15 cellular contexts compared by ENCODE assay signal in the genomic region with DNA sequence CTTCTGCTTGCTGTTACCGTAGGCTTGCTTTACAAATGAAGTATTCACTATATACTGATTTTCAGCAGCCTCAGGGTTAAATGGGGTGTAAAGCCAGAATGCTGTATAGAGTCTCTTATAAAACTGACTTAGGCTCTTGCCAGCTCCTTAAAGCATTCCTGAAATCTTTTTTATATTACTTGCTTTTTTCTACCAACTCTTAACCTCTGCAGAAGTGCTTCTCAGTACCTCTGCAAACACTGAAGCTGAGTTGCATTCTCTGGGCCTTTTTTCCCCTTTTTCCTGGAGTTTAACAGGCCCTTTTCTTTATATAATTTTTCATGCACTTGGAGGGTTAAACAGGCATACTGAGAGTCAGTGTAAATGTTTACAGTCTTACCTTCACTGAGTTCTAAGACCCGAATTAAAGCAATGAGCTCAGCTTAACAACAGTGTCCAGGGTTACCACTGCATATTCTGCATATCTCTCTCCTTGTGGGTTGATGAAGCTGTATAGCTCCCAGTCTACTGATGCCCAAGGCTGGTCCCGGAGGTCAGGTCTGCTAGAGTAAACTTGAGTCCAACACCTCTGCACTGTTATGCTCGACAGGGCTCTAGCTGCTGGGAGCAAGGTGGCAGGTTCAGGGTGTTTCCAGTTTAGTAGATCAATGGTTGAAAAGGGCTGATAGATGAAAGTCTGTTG. TPM values are rescaled to one million over a fixed set of nuclear protein-coding genes. Genes with fewer than 3 reads are reported as not detected.
DNase-seq lines count a peak whose midpoint lies in the region; ATAC-seq and TF ChIP-seq lines count a peak whose summit lies in the region.
"Had no signal": no experiment of that assay in that cellular context is flagged by ENCODE, and none has a peak within 500 bp of the region (broad histone marks: within the 10 kb centered on the region; RNA-seq: fewer than 3 reads in every experiment).

No MANE protein-coding gene starts in this region.

- H3K36me3 Mint-ChIP-seq in activated CD8-positive, alpha-beta memory T cell treated with anti-CD3 and anti-CD28 coated beads, Interleukin-2, amount 10 ng/mL, durations not matched to agents 7 days and 5 days: peaks cover 5% of the 10 kb centered on the region
- peaks cover 3% of the 10 kb centered on the region; the same call in 1 of the 2 replicates for H3K36me3 Mint-ChIP-seq in WTC11

- no peak overlapping the region for H3K9ac ChIP-seq in colonic mucosa (ENCODE audit: low read depth in 2 of 2, low read length in 2 of 2)

- no peak for TF ChIP-seq POLR2A in upper lobe of left lung (IDR thresholded peaks at IDR 0.05)

- WGBS in upper lobe of left lung, 2 donors: 63 to 66% methylated on average over 4 of the region's 4 CpGs

- no peak for TF ChIP-seq EP300 in upper lobe of left lung (IDR thresholded peaks at IDR 0.05)

- peaks cover 0 to 4% of the 10 kb centered on the region in 2 donors for H3K4me1 ChIP-seq in left lung
- peaks cover 0 to 20% (median 8%) of the 10 kb centered on the region in 4 donors for H3K4me1 ChIP-seq in upper lobe of left lung
- H3K4me1 ChIP-seq in colonic mucosa: no peaks in the 10 kb centered on the region
- H3K4me1 ChIP-seq: BE2C had no signal

- peak; percentile 33 for DNase-seq in activated CD8-positive, alpha-beta memory T cell treated with anti-CD3 and anti-CD28 coated beads, Interleukin-2, amount 10 ng/mL, durations not matched to agents 7 days and 5 days
- DNase-seq in activated CD8-positive, alpha-beta memory T cell treated with anti-CD3 and anti-CD28 coated beads for 24 hours: no peak
- DNase-seq in WTC11 (ENCODE audit: low spot score) (no peak), left lung (no peak), upper lobe of left lung (no peak), colonic mucosa (no peak)
- DNase-seq: BE2C; CD4-positive, alpha-beta memory T cell; DMS79 treated with DMSO at 0.1 percent for 48 hours; EL; GOT3; H9 had no signal

- H3K9me3 Mint-ChIP-seq in activated CD8-positive, alpha-beta memory T cell treated with anti-CD3 and anti-CD28 coated beads, Interleukin-2, amount 10 ng/mL, durations not matched to agents 7 days and 5 days (ENCODE audit: low read depth): no peaks in the 10 kb centered on the region
- peaks cover 3% of the 10 kb centered on the region; the same call in 1 of the 2 replicates for H3K9me3 Mint-ChIP-seq in WTC11

- TF ChIP-seq CTCF in WTC11 (IDR thresholded peaks at IDR 0.05) (no peak), left lung (IDR thresholded peaks at IDR 0.05) (no peak), upper lobe of left lung (IDR thresholded peaks at IDR 0.05) (no peak), colonic mucosa (IDR thresholded peaks at IDR 0.05) (no peak)

- POLR2A ChIA-PET in WTC11 (lab: Charles Lee): no interaction called here

- H3K27me3 Mint-ChIP-seq in activated CD8-positive, alpha-beta memory T cell treated with anti-CD3 and anti-CD28 coated beads, Interleukin-2, amount 10 ng/mL, durations not matched to agents 7 days and 5 days: no peaks in the 10 kb centered on the region
- H3K27me3 Mint-ChIP-seq in WTC11 (ENCODE audit: low read depth): no peaks in the 10 kb centered on the region; the same call in 1 of the 2 replicates
- H3K27me3 Mint-ChIP-seq: CD4-positive, alpha-beta memory T cell had no signal

- no peak for ATAC-seq in activated CD8-positive, alpha-beta memory T cell treated with anti-CD3 and anti-CD28 coated beads, Interleukin-2, amount 10 ng/mL, durations not matched to agents 7 days and 5 days
- ATAC-seq in WTC11: no peak
- peak; percentile 85 for ATAC-seq in left lung
- ATAC-seq in upper lobe of left lung (ENCODE audit: low FRiP score in 2 of 2): peak in 1 of 2 donors; percentile 73
- no peak for ATAC-seq in HG03159 (IDR thresholded peaks at IDR 0.05; ENCODE audit: unreplicated experiment)
- ATAC-seq in HG03139 (IDR thresholded peaks at IDR 0.05; ENCODE audit: unreplicated experiment): no peak

- H3K27me3 ChIP-seq in left lung: peaks cover 0 to 14% of the 10 kb centered on the region in 2 donors
- H3K27me3 ChIP-seq in upper lobe of left lung: no peaks in the 10 kb centered on the region
- H3K27me3 ChIP-seq in colonic mucosa: no peaks in the 10 kb centered on the region
- H3K27me3 ChIP-seq: BE2C had no signal

- no peak overlapping the region for H3K4me3 Mint-ChIP-seq in activated CD8-positive, alpha-beta memory T cell treated with anti-CD3 and anti-CD28 coated beads, Interleukin-2, amount 10 ng/mL, durations not matched to agents 7 days and 5 days
- H3K4me3 Mint-ChIP-seq in WTC11: peak overlapping the region; percentile 31; the same call in 1 of the 2 replicates

- no peak overlapping the region for H3K4me3 ChIP-seq in left lung
- no peak overlapping the region for H3K4me3 ChIP-seq in upper lobe of left lung
- no peak overlapping the region for H3K4me3 ChIP-seq in colonic mucosa

- H3K27ac ChIP-seq in left lung: peak overlapping the region in 1 of 2 donors; percentile 42
- peak overlapping the region in 3 of 4 donors; percentile 27 to 62 (median 32) for H3K27ac ChIP-seq in upper lobe of left lung
- no peak overlapping the region for H3K27ac ChIP-seq in colonic mucosa
- H3K27ac ChIP-seq: C4-2B had no signal

- H3K27ac Mint-ChIP-seq in activated CD8-positive, alpha-beta memory T cell treated with anti-CD3 and anti-CD28 coated beads, Interleukin-2, amount 10 ng/mL, durations not matched to agents 7 days and 5 days: no peak overlapping the region
- peak overlapping the region; percentile 65; the same call in 1 of the 2 replicates for H3K27ac Mint-ChIP-seq in WTC11

- H3K4me1 Mint-ChIP-seq in activated CD8-positive, alpha-beta memory T cell treated with anti-CD3 and anti-CD28 coated beads, Interleukin-2, amount 10 ng/mL, durations not matched to agents 7 days and 5 days: peaks cover 35% of the 10 kb centered on the region
- H3K4me1 Mint-ChIP-seq in WTC11: peaks cover 37% of the 10 kb centered on the region

- intact Hi-C loops in left lung (cut with DNase I): no loop called here
- intact Hi-C loops in colonic mucosa (cut with DNase I): no loop called here

- CTCF ChIA-PET in activated CD8-positive, alpha-beta memory T cell treated with anti-CD3 and anti-CD28 coated beads, Interleukin-2, amount 10 ng/mL, durations not matched to agents 7 days and 5 days (lab: Charles Lee): interaction anchor here (0.6 to 1.6 kb wide), 3 partner anchors 8 to 50 kb away, joined by 3 to 7 read pairs (median 4); no protein-coding TSS in a partner anchor
- CTCF ChIA-PET in WTC11 (lab: Charles Lee): interaction anchor here (0.6 to 3.6 kb wide), 5 partner anchors 14 to 183 kb away, joined by 3 to 17 read pairs (median 4); a partner anchor contains a TSS

- H3K36me3 ChIP-seq in left lung (no peaks in the 10 kb centered on the region), upper lobe of left lung (no peaks in the 10 kb centered on the region), colonic mucosa (no peaks in the 10 kb centered on the region)
- H3K36me3 ChIP-seq: BE2C had no signal

- peaks cover 0 to 4% of the 10 kb centered on the region in 2 donors for H3K9me3 ChIP-seq in left lung
- H3K9me3 ChIP-seq in upper lobe of left lung: no peaks in the 10 kb centered on the region
- H3K9me3 ChIP-seq in colonic mucosa: no peaks in the 10 kb centered on the region
- H3K9me3 ChIP-seq: BE2C had no signal

TF ChIP-seq in WTC11, 78 proteins besides CTCF, POLR2A, EP300 and RAD21 (continues in another document):
- TF ChIP-seq ZNF121 (CRISPR knock-in tag; IDR thresholded peaks at IDR 0.05) (no peak), ZNF396 (CRISPR knock-in tag; IDR thresholded peaks at IDR 0.05; ENCODE audit: borderline replicate concordance) (no peak), SMAD4 (CRISPR knock-in tag; IDR thresholded peaks at IDR 0.05) (no peak), ZNF317 (CRISPR knock-in tag; IDR thresholded peaks at IDR 0.05; ENCODE audit: borderline replicate concordance, low read depth) (no peak), CREB1 (CRISPR knock-in tag; IDR thresholded peaks at IDR 0.05) (no peak), HMGA2 (CRISPR knock-in tag; IDR thresholded peaks at IDR 0.05) (no peak), ZNF232 (CRISPR knock-in tag; IDR thresholded peaks at IDR 0.05) (no peak), IRF2 (CRISPR knock-in tag; IDR thresholded peaks at IDR 0.05; ENCODE audit: borderline replicate concordance, low read depth) (no peak), NR1H2 (CRISPR knock-in tag; IDR thresholded peaks at IDR 0.05) (no peak)
- TF ChIP-seq, protein P1, sequence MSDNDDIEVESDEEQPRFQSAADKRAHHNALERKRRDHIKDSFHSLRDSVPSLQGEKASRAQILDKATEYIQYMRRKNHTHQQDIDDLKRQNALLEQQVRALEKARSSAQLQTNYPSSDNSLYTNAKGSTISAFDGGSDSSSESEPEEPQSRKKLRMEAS (CRISPR knock-in tag; IDR thresholded peaks at IDR 0.05): no peak
- TF ChIP-seq, protein P2, sequence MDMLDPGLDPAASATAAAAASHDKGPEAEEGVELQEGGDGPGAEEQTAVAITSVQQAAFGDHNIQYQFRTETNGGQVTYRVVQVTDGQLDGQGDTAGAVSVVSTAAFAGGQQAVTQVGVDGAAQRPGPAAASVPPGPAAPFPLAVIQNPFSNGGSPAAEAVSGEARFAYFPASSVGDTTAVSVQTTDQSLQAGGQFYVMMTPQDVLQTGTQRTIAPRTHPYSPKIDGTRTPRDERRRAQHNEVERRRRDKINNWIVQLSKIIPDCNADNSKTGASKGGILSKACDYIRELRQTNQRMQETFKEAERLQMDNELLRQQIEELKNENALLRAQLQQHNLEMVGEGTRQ (CRISPR knock-in tag; IDR thresholded peaks at IDR 0.05): no peak
- TF ChIP-seq, protein P3, sequence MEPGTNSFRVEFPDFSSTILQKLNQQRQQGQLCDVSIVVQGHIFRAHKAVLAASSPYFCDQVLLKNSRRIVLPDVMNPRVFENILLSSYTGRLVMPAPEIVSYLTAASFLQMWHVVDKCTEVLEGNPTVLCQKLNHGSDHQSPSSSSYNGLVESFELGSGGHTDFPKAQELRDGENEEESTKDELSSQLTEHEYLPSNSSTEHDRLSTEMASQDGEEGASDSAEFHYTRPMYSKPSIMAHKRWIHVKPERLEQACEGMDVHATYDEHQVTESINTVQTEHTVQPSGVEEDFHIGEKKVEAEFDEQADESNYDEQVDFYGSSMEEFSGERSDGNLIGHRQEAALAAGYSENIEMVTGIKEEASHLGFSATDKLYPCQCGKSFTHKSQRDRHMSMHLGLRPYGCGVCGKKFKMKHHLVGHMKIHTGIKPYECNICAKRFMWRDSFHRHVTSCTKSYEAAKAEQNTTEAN (CRISPR knock-in tag; IDR thresholded peaks at IDR 0.05): no peak

RNA-seq across cellular contexts. Expression of a gene that starts 40.9 kb away (rescaled TPM):
- total RNA-seq in activated CD8-positive, alpha-beta memory T cell treated with anti-CD3 and anti-CD28 coated beads, Interleukin-2, amount 10 ng/mL, durations not matched to agents 7 days and 5 days: not detected
- total RNA-seq in WTC11 (2021) (not detected in 3 replicates), left lung (1 to 10 TPM in 1 of 2 donors, not detected in 1; 5.8 TPM), upper lobe of left lung (1 to 10 TPM in 4 of 6 donors, under 1 TPM in 1, not detected in 1; 0.37 to 9.5 (median 4.0) TPM), colonic mucosa (not detected)
- total RNA-seq: CD4-positive, alpha-beta memory T cell; H9 had no signal
